26 cellular contexts compared by ENCODE assay signal in genomic region chr6:84459401-84459800, GRCh38.
A peak's percentile ranks its signal among the peaks of the same experiment; 100 is the strongest.
DNase-seq lines count a peak whose midpoint lies in the region; ATAC-seq, FAIRE-seq and TF ChIP-seq lines count a peak whose summit lies in the region.
"Had no signal": no experiment of that assay in that cellular context is flagged by ENCODE, and none has a peak within 500 bp of the region (broad histone marks: within the 10 kb centered on the region; RNA-seq: fewer than 3 reads in every experiment).

No MANE protein-coding gene starts in this region.

- H3K27ac ChIP-seq in HepG2 (ENCODE audit: extremely low read length, insufficient read depth, low read length) (no peak overlapping the region), right lobe of liver (no peak overlapping the region), astrocyte (ENCODE audit: low read depth, low read length) (no peak overlapping the region)
- H3K27ac ChIP-seq: 22Rv1, BLaER1 had no signal

- H3K4me1 Mint-ChIP-seq in astrocyte (ENCODE audit: low read depth, unreplicated experiment) = peaks cover 20% of the 10 kb centered on the region
- H3K4me1 Mint-ChIP-seq in activated T-cell treated with anti-CD3 and anti-CD28 coated beads, Interleukin-2, amount 50 U/mL, for 24 hours (ENCODE audit: low read depth) = no peaks in the 10 kb centered on the region
- H3K4me1 Mint-ChIP-seq: CD14-positive monocyte; CD4-positive, alpha-beta memory T cell; CD4-positive, CD25-positive, alpha-beta regulatory T cell; CD8-positive, alpha-beta memory T cell had no signal

- H3K9me3 ChIP-seq in HepG2 (ENCODE audit: low read length) = peaks cover 5% of the 10 kb centered on the region; the same call in 1 of the 2 replicates
- H3K9me3 ChIP-seq in right lobe of liver = no peaks in the 10 kb centered on the region
- H3K9me3 ChIP-seq in astrocyte (ENCODE audit: insufficient read depth, low read depth, low read length) = no peaks in the 10 kb centered on the region
- H3K9me3 ChIP-seq: BE2C, BLaER1 had no signal

- intact Hi-C loops in HepG2 (cut with micrococcal nuclease; ENCODE audit: unreplicated experiment) = no loop called here
- intact Hi-C loops in right lobe of liver (cut with DNase I) = no loop called here

- TF ChIP-seq EP300 in HepG2 (IDR thresholded peaks at IDR 0.05; ENCODE audit: low read depth in 2 of 2, low read length in 2 of 2) (no peak), HepG2 (CRISPR knock-in tag; IDR thresholded peaks at IDR 0.05; ENCODE audit: borderline replicate concordance) (no peak)

- H3K79me2 ChIP-seq in HepG2 (ENCODE audit: insufficient read depth, low read length) (no peaks in the 10 kb centered on the region), astrocyte (ENCODE audit: insufficient read depth, low read length) (no peaks in the 10 kb centered on the region)

- no peak overlapping the region for H3K27ac Mint-ChIP-seq in astrocyte (ENCODE audit: unreplicated experiment)
- H3K27ac Mint-ChIP-seq in activated T-cell treated with anti-CD3 and anti-CD28 coated beads, Interleukin-2, amount 50 U/mL, for 24 hours = no peak overlapping the region
- H3K27ac Mint-ChIP-seq: CD14-positive monocyte; CD4-positive, alpha-beta memory T cell; CD4-positive, CD25-positive, alpha-beta regulatory T cell; CD8-positive, alpha-beta memory T cell had no signal

- H4K20me1 ChIP-seq in HepG2 (ENCODE audit: insufficient read depth, low read length) (no peaks in the 10 kb centered on the region), astrocyte (ENCODE audit: insufficient read depth, low read length) (no peaks in the 10 kb centered on the region)
- H4K20me1 ChIP-seq: BLaER1 had no signal

- TF ChIP-seq POLR2A in HepG2 (IDR thresholded peaks at IDR 0.05; ENCODE audit: insufficient read depth in 1 of 2, low read depth in 2 of 2, low read length in 2 of 2) (no peak), right lobe of liver (IDR thresholded peaks at IDR 0.05) (no peak)

- H3K9ac ChIP-seq in HepG2 (ENCODE audit: insufficient read depth, low read depth, low read length) (no peak overlapping the region), astrocyte (ENCODE audit: low read length) (no peak overlapping the region)
- H3K9ac ChIP-seq: BLaER1 had no signal

- no peaks in the 10 kb centered on the region; a peak in 1 of 5 replicates for H3K27me3 ChIP-seq in HepG2 (ENCODE audit: control insufficient read depth in 1 of 2, insufficient read depth in 2 of 2, low read length in 2 of 2)
- H3K27me3 ChIP-seq in right lobe of liver = no peaks in the 10 kb centered on the region
- H3K27me3 ChIP-seq in astrocyte (ENCODE audit: insufficient read depth, low read length) = no peaks in the 10 kb centered on the region
- H3K27me3 ChIP-seq: BE2C, BLaER1 had no signal

- no peak for ATAC-seq in HepG2
- ATAC-seq in right lobe of liver = no peak
- ATAC-seq in HG03108 (IDR thresholded peaks at IDR 0.05; ENCODE audit: unreplicated experiment) = no peak
- ATAC-seq: GM12878 had no signal

- CTCF ChIA-PET in HepG2 (lab: Yijun Ruan, JAX; ENCODE audit: low intra/inter-chr PET ratio, low total read pairs) = no interaction called here

- 36% methylated on average over 3 of the region's 3 CpGs for WGBS in HepG2 (ENCODE audit: low lambda C conversion rate)
- WGBS in right lobe of liver (ENCODE audit: insufficient coverage, low coverage, low lambda C conversion rate, missing lambda C conversion rate) = 64% methylated on average over 3 of the region's 3 CpGs

- H3K4me3 Mint-ChIP-seq in astrocyte (ENCODE audit: unreplicated experiment) = no peak overlapping the region
- H3K4me3 Mint-ChIP-seq in activated T-cell treated with anti-CD3 and anti-CD28 coated beads, Interleukin-2, amount 50 U/mL, for 24 hours = no peak overlapping the region
- H3K4me3 Mint-ChIP-seq: CD14-positive monocyte; CD4-positive, alpha-beta memory T cell; CD4-positive, CD25-positive, alpha-beta regulatory T cell; CD8-positive, alpha-beta memory T cell had no signal

- TF ChIP-seq CTCF in HepG2 (CRISPR knock-in tag; IDR thresholded peaks at IDR 0.05) (no peak), right lobe of liver (IDR thresholded peaks at IDR 0.05) (no peak), astrocyte (IDR thresholded peaks at IDR 0.05; ENCODE audit: insufficient read depth, low read depth, low read length) (no peak)

- H3K4me1 ChIP-seq in HepG2 (ENCODE audit: insufficient read depth, low read length) = no peaks in the 10 kb centered on the region
- H3K4me1 ChIP-seq in right lobe of liver = no peaks in the 10 kb centered on the region
- H3K4me1 ChIP-seq in astrocyte (ENCODE audit: insufficient read depth, low read length) = peaks cover 13% of the 10 kb centered on the region
- H3K4me1 ChIP-seq: BE2C, BLaER1 had no signal

- in situ Hi-C loops in HepG2 (cut with HindIII; ENCODE audit: extremely low pct_ligation_motif_present, low pct_unique_long_range_greater_than_20kb) = no loop called here

- H3K27me3 Mint-ChIP-seq in astrocyte (ENCODE audit: low read depth, unreplicated experiment) = no peaks in the 10 kb centered on the region
- no peaks in the 10 kb centered on the region for H3K27me3 Mint-ChIP-seq in activated T-cell treated with anti-CD3 and anti-CD28 coated beads, Interleukin-2, amount 50 U/mL, for 24 hours
- H3K27me3 Mint-ChIP-seq: CD4-positive, alpha-beta memory T cell; CD4-positive, CD25-positive, alpha-beta regulatory T cell; CD8-positive, alpha-beta memory T cell had no signal

- no TSS peak for BruUV-seq in HepG2 (replicated peaks; lab: Mats Ljungman, UMichigan)

- POLR2A ChIA-PET in HepG2 (lab: Yijun Ruan, JAX) = no interaction called here

- H3K36me3 ChIP-seq in HepG2 (replicated peaks in 1 of 2; ENCODE audit: control insufficient read depth in 1 of 2, insufficient read depth in 2 of 2, low read length in 2 of 2) (no peaks in the 10 kb centered on the region), right lobe of liver (no peaks in the 10 kb centered on the region), astrocyte (ENCODE audit: insufficient read depth, low read length) (no peaks in the 10 kb centered on the region)
- H3K36me3 ChIP-seq: BE2C, BLaER1 had no signal

- H3K36me3 Mint-ChIP-seq in astrocyte (ENCODE audit: low read depth, unreplicated experiment) = peaks cover 1% of the 10 kb centered on the region
- no peaks in the 10 kb centered on the region for H3K36me3 Mint-ChIP-seq in activated T-cell treated with anti-CD3 and anti-CD28 coated beads, Interleukin-2, amount 50 U/mL, for 24 hours (ENCODE audit: low read depth)
- H3K36me3 Mint-ChIP-seq: CD14-positive monocyte; CD4-positive, alpha-beta memory T cell; CD4-positive, CD25-positive, alpha-beta regulatory T cell; CD8-positive, alpha-beta memory T cell had no signal

- no peak overlapping the region for H3K4me3 ChIP-seq in HepG2 (replicated peaks in 1 of 3; ENCODE audit: insufficient read depth in 1 of 3, low read depth in 2 of 3, low read length in 3 of 3)
- no peak overlapping the region for H3K4me3 ChIP-seq in right lobe of liver
- H3K4me3 ChIP-seq in astrocyte (ENCODE audit: insufficient read depth, low read depth, low read length) = no peak overlapping the region
- H3K4me3 ChIP-seq: BLaER1, GM12878 had no signal

- H2AFZ ChIP-seq in HepG2 (ENCODE audit: low read length) (no peak overlapping the region), astrocyte (ENCODE audit: low read depth, low read length) (no peak overlapping the region)

- FAIRE-seq in HepG2 (lab: Jason Lieb, UNC) (no peak), astrocyte (lab: Jason Lieb, UNC) (peak; percentile 70)
- FAIRE-seq: GM12878, GM12892, GM18507, GM19239 had no signal

- no peak overlapping the region for H3K4me2 ChIP-seq in HepG2 (ENCODE audit: low read depth, low read length)
- H3K4me2 ChIP-seq in astrocyte (ENCODE audit: low read length) = no peak overlapping the region
- H3K4me2 ChIP-seq: BLaER1 had no signal

- H3K9me3 Mint-ChIP-seq in astrocyte (ENCODE audit: unreplicated experiment) = no peaks in the 10 kb centered on the region
- H3K9me3 Mint-ChIP-seq in activated T-cell treated with anti-CD3 and anti-CD28 coated beads, Interleukin-2, amount 50 U/mL, for 24 hours = peaks cover 2% of the 10 kb centered on the region

- no peak for TF ChIP-seq RAD21 in HepG2 (CRISPR knock-in tag; IDR thresholded peaks at IDR 0.05)

- no peak for DNase-seq in HepG2 (ENCODE audit: low spot score)
- DNase-seq in right lobe of liver = no peak
- no peak for DNase-seq in astrocyte (ENCODE audit: low read depth)
- no peak for DNase-seq in activated T-cell treated with anti-CD3 and anti-CD28 coated beads, Interleukin-2, amount 50 U/mL, for 24 hours
- DNase-seq: ACHN; BE2C; C1 segment of cervical spinal cord; CD4-positive, alpha-beta memory T cell; CD4-positive, CD25-positive, alpha-beta regulatory T cell; CD8-positive, alpha-beta memory T cell; COR-L47; DMS 273 treated with DMSO at 0.1 percent for 48 hours; DMS153; DMS53; DMS79; DND-41; EL; GDM1 had no signal

TF ChIP-seq in HepG2, 621 proteins besides CTCF, POLR2A, EP300 and RAD21:
- TF ChIP-seq MAFF (IDR thresholded peaks at IDR 0.05; ENCODE audit: low read depth, low read length) (peak; percentile 71), MAFK (conservative IDR thresholded peaks at IDR 0.05 in 1 of 2, IDR thresholded peaks at IDR 0.05 in 1 of 2; ENCODE audit: low read length in 2 of 2) (peak; percentile 47 to 77; a peak in 3 of 4 replicates), TBP (CRISPR knock-in tag; IDR thresholded peaks at IDR 0.05) (no peak), ZBTB44 (CRISPR knock-in tag; IDR thresholded peaks at IDR 0.05) (no peak), FOXO4 (CRISPR knock-in tag; conservative IDR thresholded peaks at IDR 0.05) (no peak)
